14 cellular contexts compared by ENCODE assay signal in genomic region chr4:173182403-173182802, GRCh38. TPM values are rescaled to one million over a fixed set of nuclear protein-coding genes. Genes with fewer than 3 reads are reported as not detected.
DNase-seq lines count a peak whose midpoint lies in the region; ATAC-seq and TF ChIP-seq lines count a peak whose summit lies in the region.
"Had no signal": no experiment of that assay in that cellular context is flagged by ENCODE, and none has a peak within 500 bp of the region (broad histone marks: within the 10 kb centered on the region; RNA-seq: fewer than 3 reads in every experiment).

No MANE protein-coding gene starts in this region.

- WGBS in suprapubic skin, result 81% methylated on average over 4 of the region's 4 CpGs

- H3K27ac Mint-ChIP-seq in brain, result peak overlapping the region in 3 of 5 experiments; percentile 7 to 64 (median 22)

- H3K27me3 ChIP-seq in BJ (ENCODE audit: control insufficient read depth, insufficient read depth, low read length) (no peaks in the 10 kb centered on the region), suprapubic skin (no peaks in the 10 kb centered on the region), Peyer's patch (no peaks in the 10 kb centered on the region)
- H3K27me3 ChIP-seq: esophagus squamous epithelium had no signal

- DNase-seq in BJ (ENCODE audit: low read depth) (peak; percentile 56), HS-5 (ENCODE audit: low read depth) (peak; percentile 62), kidney tubule cell (ENCODE audit: low spot score) (peak; percentile 94), suprapubic skin (ENCODE audit: low spot score in 2 of 2) (no peak), Peyer's patch (no peak)
- DNase-seq: activated gamma-delta T cell treated with Interleukin-2 at 50 U/mL for 16 hours; esophagus squamous epithelium; midbrain; small intestine; stimulated activated naive CD4-positive, alpha-beta T cell had no signal

- no peak overlapping the region for H3K4me3 ChIP-seq in BJ (ENCODE audit: low read depth, low read length)
- H3K4me3 ChIP-seq in suprapubic skin, result no peak overlapping the region
- H3K4me3 ChIP-seq in Peyer's patch, result no peak overlapping the region
- H3K4me3 ChIP-seq: esophagus squamous epithelium had no signal

- CTCF ChIA-PET in BJ (lab: Yijun Ruan, JAX), result interaction anchor here (1.9 kb wide), 1 partner anchor 12 kb away, joined by 5 read pairs; no protein-coding TSS in a partner anchor

- TF ChIP-seq CTCF in BJ (IDR thresholded peaks at IDR 0.05; ENCODE audit: insufficient read depth, low read depth, low read length) (no peak), brain (conservative IDR thresholded peaks at IDR 0.05) (no peak), suprapubic skin (IDR thresholded peaks at IDR 0.05) (no peak), Peyer's patch (IDR thresholded peaks at IDR 0.05) (no peak)

- no peak overlapping the region for H3K4me3 Mint-ChIP-seq in brain

- no peaks in the 10 kb centered on the region for H3K36me3 ChIP-seq in BJ (ENCODE audit: control insufficient read depth, insufficient read depth, low read length)
- H3K36me3 ChIP-seq in suprapubic skin, result no peaks in the 10 kb centered on the region
- no peaks in the 10 kb centered on the region for H3K36me3 ChIP-seq in Peyer's patch
- H3K36me3 ChIP-seq: esophagus squamous epithelium had no signal

- no peaks in the 10 kb centered on the region for H3K27me3 Mint-ChIP-seq in brain

- ATAC-seq in HG03439 (IDR thresholded peaks at IDR 0.05; ENCODE audit: unreplicated experiment) (no peak), HG03432 (IDR thresholded peaks at IDR 0.05; ENCODE audit: unreplicated experiment) (no peak)

- peaks cover 52% of the 10 kb centered on the region for H3K4me1 Mint-ChIP-seq in brain

- H3K9me3 Mint-ChIP-seq in brain, result peaks cover 0 to 10% (median 3%) of the 10 kb centered on the region in 5 experiments

- TF ChIP-seq POLR2A in suprapubic skin (IDR thresholded peaks at IDR 0.05) (no peak), Peyer's patch (IDR thresholded peaks at IDR 0.05) (no peak)

- peaks cover 18% of the 10 kb centered on the region for H3K36me3 Mint-ChIP-seq in brain

- no peak for TF ChIP-seq EP300 in suprapubic skin (IDR thresholded peaks at IDR 0.05)

- H3K9me3 ChIP-seq in suprapubic skin, result no peaks in the 10 kb centered on the region
- no peaks in the 10 kb centered on the region for H3K9me3 ChIP-seq in Peyer's patch
- H3K9me3 ChIP-seq: esophagus squamous epithelium had no signal

- no peaks in the 10 kb centered on the region for H3K4me1 ChIP-seq in suprapubic skin
- H3K4me1 ChIP-seq in Peyer's patch, result peaks cover 0 to 19% (median 0%) of the 10 kb centered on the region in 4 donors

- H3K27ac ChIP-seq in suprapubic skin (no peak overlapping the region), Peyer's patch (no peak overlapping the region)
- H3K27ac ChIP-seq: esophagus squamous epithelium, KMS-11 had no signal

- POLR2A ChIA-PET in BJ (lab: Charles Lee), result no interaction called here

RNA-seq across cellular contexts. Expression of gene GALNT7, which starts 13.8 kb away (rescaled TPM):
- polyA plus RNA-seq in BJ (2011; rRNA removed) (6.3 and 10.7 TPM in 2 replicates), brain (ENCODE audit: insufficient read depth, low read depth, low replicate concordance) (4.5 TPM)
- 6.4 and 6.6 TPM in 2 replicates for polyA minus RNA-seq in BJ (2011; rRNA and poly(A)+ RNA removed)
- total RNA-seq in suprapubic skin (10 to 100 TPM in 2 of 4 donors, 1 to 10 TPM in 2; 7.9 to 13.4 (median 9.5) TPM), Peyer's patch (100 to 1,000 TPM in 2 of 4 donors, 10 to 100 TPM in 2; 37.1 to 139 (median 96.4) TPM)

Comparison
In these comparisons a context has a peak if more than half of its experiments do, and no peak if none do; other contexts are left out.
1. DNase-seq: peak in BJ (single experiment), HS-5 (single experiment) and kidney tubule cell (single experiment); none in suprapubic skin (0 of 2) and Peyer's patch (0 of 3).